In genomic region chr10:72340510-72340895, GRCh38 we compare ENCODE assay signal across 9 cellular contexts. TPM values are rescaled to one million over a fixed set of nuclear protein-coding genes. Genes with fewer than 3 reads are reported as not detected.
DNase-seq lines count a peak whose midpoint lies in the region; ATAC-seq, FAIRE-seq and TF ChIP-seq lines count a peak whose summit lies in the region.
"Had no signal": no experiment of that assay in that cellular context is flagged by ENCODE, and none has a peak within 500 bp of the region (broad histone marks: within the 10 kb centered on the region; RNA-seq: fewer than 3 reads in every experiment).

No MANE protein-coding gene starts in this region.

- FAIRE-seq in RCC 7860 (lab: Jason Lieb, UNC), result no peak

- 49 to 62% (median 56%) methylated on average over 12 to 15 of the region's 15 CpGs for WGBS in stomach, 5 donors

- no peak overlapping the region for H3K4me3 Mint-ChIP-seq in activated CD4-positive, alpha-beta T cell treated with anti-CD3 and anti-CD28 coated beads, Interleukin-2, amount 10 ng/mL, durations not matched to agents 24 days and 14 days
- no peak overlapping the region for H3K4me3 Mint-ChIP-seq in memory B cell
- H3K4me3 Mint-ChIP-seq: stimulated activated naive CD8-positive, alpha-beta T cell treated with anti-CD3 and anti-CD28 coated beads, Interleukin-15, Interleukin-2, amounts not matched to agents 100 ng/mL and 50 ng/mL, for 24 hours had no signal

- no peaks in the 10 kb centered on the region for H3K36me3 ChIP-seq in colonic mucosa
- H3K36me3 ChIP-seq in stomach, result peaks cover 60 to 96% (median 92%) of the 10 kb centered on the region in 4 donors

- no peak overlapping the region for H3K9ac ChIP-seq in colonic mucosa (ENCODE audit: low read depth in 2 of 2, low read length in 2 of 2)

- DNase-seq in GM03348 (ENCODE audit: low spot score) (peak; percentile 85), colonic mucosa (peak; percentile 72), memory B cell (ENCODE audit: low spot score in 2 of 2) (peak; percentile 84 to 89), stomach (peak; percentile 75), RCC 7860 (ENCODE audit: low spot score) (no peak)
- peak; percentile 94 for DNase-seq in activated CD4-positive, alpha-beta T cell treated with anti-CD3 and anti-CD28 coated beads, Interleukin-2, amount 10 ng/mL, durations not matched to agents 24 days and 14 days

- no peak for TF ChIP-seq EP300 in stomach (IDR thresholded peaks at IDR 0.05)

- no peak for TF ChIP-seq POLR2A in stomach (IDR thresholded peaks at IDR 0.05)

- no peaks in the 10 kb centered on the region for H3K4me1 ChIP-seq in colonic mucosa
- peaks cover 24 to 35% (median 26%) of the 10 kb centered on the region in 4 donors for H3K4me1 ChIP-seq in stomach

- H3K27me3 Mint-ChIP-seq in activated CD4-positive, alpha-beta T cell treated with anti-CD3 and anti-CD28 coated beads, Interleukin-2, amount 10 ng/mL, durations not matched to agents 24 days and 14 days, result no peaks in the 10 kb centered on the region
- no peaks in the 10 kb centered on the region for H3K27me3 Mint-ChIP-seq in memory B cell
- H3K27me3 Mint-ChIP-seq: stimulated activated naive CD8-positive, alpha-beta T cell treated with anti-CD3 and anti-CD28 coated beads, Interleukin-15, Interleukin-2, amounts not matched to agents 100 ng/mL and 50 ng/mL, for 24 hours had no signal

- peak overlapping the region; percentile 34 for H3K27ac Mint-ChIP-seq in activated CD4-positive, alpha-beta T cell treated with anti-CD3 and anti-CD28 coated beads, Interleukin-2, amount 10 ng/mL, durations not matched to agents 24 days and 14 days
- H3K27ac Mint-ChIP-seq in memory B cell, result peak overlapping the region; percentile 53

- H3K27ac ChIP-seq in colonic mucosa (no peak overlapping the region), stomach (peak overlapping the region in 2 of 5 donors; percentile 18 to 45)

- TF ChIP-seq CTCF in LNCAP (IDR thresholded peaks at IDR 0.05) (peak; percentile 81), colonic mucosa (IDR thresholded peaks at IDR 0.05) (peak; percentile 98), stomach (IDR thresholded peaks at IDR 0.05) (peak in 5 of 7 experiments; percentile 74 to 98 (median 90))

- H3K4me3 ChIP-seq in colonic mucosa, result no peak overlapping the region
- H3K4me3 ChIP-seq in stomach, result no peak overlapping the region

- no peaks in the 10 kb centered on the region for H3K9me3 ChIP-seq in colonic mucosa
- H3K9me3 ChIP-seq in stomach, result no peaks in the 10 kb centered on the region

- H3K4me1 Mint-ChIP-seq in activated CD4-positive, alpha-beta T cell treated with anti-CD3 and anti-CD28 coated beads, Interleukin-2, amount 10 ng/mL, durations not matched to agents 24 days and 14 days, result peaks cover 28% of the 10 kb centered on the region
- peaks cover 19% of the 10 kb centered on the region for H3K4me1 Mint-ChIP-seq in memory B cell

- no peaks in the 10 kb centered on the region for H3K27me3 ChIP-seq in colonic mucosa
- H3K27me3 ChIP-seq in stomach, result no peaks in the 10 kb centered on the region

- peak; percentile 67 for ATAC-seq in memory B cell (ENCODE audit: low read depth)
- ATAC-seq in GM21423 (IDR thresholded peaks at IDR 0.05; ENCODE audit: unreplicated experiment), result no peak

- intact Hi-C loops in activated CD4-positive, alpha-beta T cell treated with anti-CD3 and anti-CD28 coated beads, Interleukin-2, amount 10 ng/mL, durations not matched to agents 24 days and 14 days (cut with micrococcal nuclease), result loop anchor here (1.0 to 2.0 kb wide), 2 partner anchors 292 to 444 kb away; no protein-coding TSS in a partner anchor
- intact Hi-C loops in colonic mucosa (cut with DNase I), result loop anchor here (5.0 kb wide), 1 partner anchor 213 kb away; no protein-coding TSS in a partner anchor
- intact Hi-C loops in stomach (cut with DNase I; ENCODE audit: low total_unique reads), result no loop called here

- no peaks in the 10 kb centered on the region for H3K9me3 Mint-ChIP-seq in activated CD4-positive, alpha-beta T cell treated with anti-CD3 and anti-CD28 coated beads, Interleukin-2, amount 10 ng/mL, durations not matched to agents 24 days and 14 days
- H3K9me3 Mint-ChIP-seq in memory B cell, result no peaks in the 10 kb centered on the region
- H3K9me3 Mint-ChIP-seq: stimulated activated naive CD8-positive, alpha-beta T cell treated with anti-CD3 and anti-CD28 coated beads, Interleukin-15, Interleukin-2, amounts not matched to agents 100 ng/mL and 50 ng/mL, for 24 hours had no signal

- H3K36me3 Mint-ChIP-seq in activated CD4-positive, alpha-beta T cell treated with anti-CD3 and anti-CD28 coated beads, Interleukin-2, amount 10 ng/mL, durations not matched to agents 24 days and 14 days (ENCODE audit: low read depth), result peaks cover 39% of the 10 kb centered on the region
- H3K36me3 Mint-ChIP-seq in memory B cell, result peaks cover 13% of the 10 kb centered on the region

RNA-seq across cellular contexts. Expression of gene DNAJB12, which starts 14.2 kb away (rescaled TPM):
- 32.5 and 35.1 TPM in 2 replicates for total RNA-seq in activated CD4-positive, alpha-beta T cell treated with anti-CD3 and anti-CD28 coated beads, Interleukin-2, amount 10 ng/mL, durations not matched to agents 24 days and 14 days
- 10 to 100 TPM; 29.4 to 37.9 TPM for total RNA-seq in colonic mucosa
- 10 to 100 TPM in 4 of 5 donors, 1 to 10 TPM in 1; 2.3 to 43.2 (median 24.9) TPM for total RNA-seq in stomach
- 10 to 100 TPM; 12.1 to 20.0 (median 16.3) TPM for polyA plus RNA-seq in stomach
